Comparison of ENCODE assay signal across 1 cellular context in genomic region chr4:163494360-163495241, GRCh38.
TF ChIP-seq lines count a peak whose summit lies in the region.

TMA16 (plus strand) TSS chr4:163494690; CDS start chr4:163494802, 112 bp downstream.

TF ChIP-seq in K562, 482 proteins besides CTCF, POLR2A, EP300 and RAD21 (continued from another document and continues in another):
- TF ChIP-seq FOXP4 (CRISPR knock-in tag; IDR thresholded peaks at IDR 0.05; ENCODE audit: borderline replicate concordance) (peak; percentile 86), HMG20B (CRISPR knock-in tag; IDR thresholded peaks at IDR 0.05) (no peak), POLR2H (tag; IDR thresholded peaks at IDR 0.05; ENCODE audit: low read depth) (peak; percentile 53), ZMIZ1 (IDR thresholded peaks at IDR 0.05; ENCODE audit: low read depth in 2 of 2, low read length in 2 of 2) (no peak), ZNF830 (CRISPR knock-in tag; IDR thresholded peaks at IDR 0.05) (no peak), ZNF224 (CRISPR knock-in tag; IDR thresholded peaks at IDR 0.05) (peak; percentile 56; the same call in 1 of the 2 replicates), ZFPM2 (CRISPR knock-in tag; IDR thresholded peaks at IDR 0.05) (no peak), MTA3 (IDR thresholded peaks at IDR 0.05; ENCODE audit: borderline replicate concordance) (peak; percentile 81), POU5F1 (IDR thresholded peaks at IDR 0.05; ENCODE audit: borderline replicate concordance, low read depth, low read length, partially characterized antibody) (no peak), SNIP1 (IDR thresholded peaks at IDR 0.05; ENCODE audit: low read depth) (no peak), ZNF197 (CRISPR knock-in tag; IDR thresholded peaks at IDR 0.05; ENCODE audit: low read depth) (peak; percentile 41; the same call in 1 of the 2 replicates), NCOA2 (IDR thresholded peaks at IDR 0.05; ENCODE audit: partially characterized antibody in 2 of 2) (no peak), PHF21A (IDR thresholded peaks at IDR 0.05; ENCODE audit: borderline replicate concordance, low read depth) (peak; percentile 85), RBFOX2 (IDR thresholded peaks at IDR 0.05; ENCODE audit: low read depth, low read length) (peak; percentile 98), ILF3 (IDR thresholded peaks at IDR 0.05; ENCODE audit: borderline replicate concordance) (no peak), CBFA2T2 (conservative IDR thresholded peaks at IDR 0.05) (no peak), PTBP1 (IDR thresholded peaks at IDR 0.05; ENCODE audit: low read depth, low read length) (peak; percentile 56; the same call in 1 of the 2 replicates), SMARCC2 (IDR thresholded peaks at IDR 0.05; ENCODE audit: low read depth) (no peak), XRCC5 (IDR thresholded peaks at IDR 0.05; ENCODE audit: low read depth, low read length) (peak; percentile 90), MGA (IDR thresholded peaks at IDR 0.05) (peak; percentile 89), CHAMP1 (IDR thresholded peaks at IDR 0.05) (peak; percentile 60; the same call in 1 of the 2 replicates), RBBP5 (IDR thresholded peaks at IDR 0.05; ENCODE audit: borderline replicate concordance, insufficient read depth, low read length, poor library complexity, severe bottlenecking) (peak; percentile 84), CREM (IDR thresholded peaks at IDR 0.05; ENCODE audit: low read depth) (peak; percentile 81), GABPA (tag; conservative IDR thresholded peaks at IDR 0.05; ENCODE audit: low read depth) (peak; percentile 98), STAT5B (CRISPR knock-in tag; IDR thresholded peaks at IDR 0.05) (no peak), RUNX1 (IDR thresholded peaks at IDR 0.05; ENCODE audit: low read depth) (peak; percentile 26; the same call in 1 of the 2 replicates), NR1H2 (CRISPR knock-in tag; IDR thresholded peaks at IDR 0.05) (0 out of 2 replicates have a peak, but pooled peaks have one; percentile 28), ZNF766 (CRISPR knock-in tag; conservative IDR thresholded peaks at IDR 0.05) (0 out of 2 replicates have a peak, but pooled peaks have one; percentile 39), SMARCA5 (IDR thresholded peaks at IDR 0.05) (no peak), POLR2G (IDR thresholded peaks at IDR 0.05; ENCODE audit: low read depth, low read length) (peak; percentile 99), NR4A1 (CRISPR knock-in tag; IDR thresholded peaks at IDR 0.05) (no peak), NR4A1 (tag; IDR thresholded peaks at IDR 0.05) (0 out of 2 replicates have a peak, but pooled peaks have one; percentile 71), DIDO1 (tag; IDR thresholded peaks at IDR 0.05; ENCODE audit: low read depth) (peak; percentile 80), SAFB2 (IDR thresholded peaks at IDR 0.05; ENCODE audit: borderline replicate concordance, low read depth, low read length, severe bottlenecking) (no peak), ZC3H4 (CRISPR knock-in tag; IDR thresholded peaks at IDR 0.05; ENCODE audit: borderline replicate concordance) (peak; percentile 76; the same call in 1 of the 2 replicates), SLC30A9 (CRISPR knock-in tag; IDR thresholded peaks at IDR 0.05) (no peak), NCOR1 (IDR thresholded peaks at IDR 0.05) (peak; percentile 27; the same call in 1 of the 2 replicates)
- TF ChIP-seq, protein P1, sequence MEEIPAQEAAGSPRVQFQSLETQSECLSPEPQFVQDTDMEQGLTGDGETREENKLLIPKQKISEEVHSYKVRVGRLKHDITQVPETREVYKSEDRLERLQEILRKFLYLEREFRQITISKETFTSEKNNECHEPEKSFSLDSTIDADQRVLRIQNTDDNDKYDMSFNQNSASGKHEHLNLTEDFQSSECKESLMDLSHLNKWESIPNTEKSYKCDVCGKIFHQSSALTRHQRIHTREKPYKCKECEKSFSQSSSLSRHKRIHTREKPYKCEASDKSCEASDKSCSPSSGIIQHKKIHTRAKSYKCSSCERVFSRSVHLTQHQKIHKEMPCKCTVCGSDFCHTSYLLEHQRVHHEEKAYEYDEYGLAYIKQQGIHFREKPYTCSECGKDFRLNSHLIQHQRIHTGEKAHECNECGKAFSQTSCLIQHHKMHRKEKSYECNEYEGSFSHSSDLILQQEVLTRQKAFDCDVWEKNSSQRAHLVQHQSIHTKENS (CRISPR knock-in tag; IDR thresholded peaks at IDR 0.05): no peak
- TF ChIP-seq, protein P2, sequence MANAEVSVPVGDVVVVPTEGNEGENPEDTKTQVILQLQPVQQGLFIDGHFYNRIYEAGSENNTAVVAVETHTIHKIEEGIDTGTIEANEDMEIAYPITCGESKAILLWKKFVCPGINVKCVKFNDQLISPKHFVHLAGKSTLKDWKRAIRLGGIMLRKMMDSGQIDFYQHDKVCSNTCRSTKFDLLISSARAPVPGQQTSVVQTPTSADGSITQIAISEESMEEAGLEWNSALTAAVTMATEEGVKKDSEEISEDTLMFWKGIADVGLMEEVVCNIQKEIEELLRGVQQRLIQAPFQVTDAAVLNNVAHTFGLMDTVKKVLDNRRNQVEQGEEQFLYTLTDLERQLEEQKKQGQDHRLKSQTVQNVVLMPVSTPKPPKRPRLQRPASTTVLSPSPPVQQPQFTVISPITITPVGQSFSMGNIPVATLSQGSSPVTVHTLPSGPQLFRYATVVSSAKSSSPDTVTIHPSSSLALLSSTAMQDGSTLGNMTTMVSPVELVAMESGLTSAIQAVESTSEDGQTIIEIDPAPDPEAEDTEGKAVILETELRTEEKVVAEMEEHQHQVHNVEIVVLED (CRISPR knock-in tag; IDR thresholded peaks at IDR 0.05): peak; percentile 85
